1 cellular context compared by ENCODE assay signal in the genomic region with DNA sequence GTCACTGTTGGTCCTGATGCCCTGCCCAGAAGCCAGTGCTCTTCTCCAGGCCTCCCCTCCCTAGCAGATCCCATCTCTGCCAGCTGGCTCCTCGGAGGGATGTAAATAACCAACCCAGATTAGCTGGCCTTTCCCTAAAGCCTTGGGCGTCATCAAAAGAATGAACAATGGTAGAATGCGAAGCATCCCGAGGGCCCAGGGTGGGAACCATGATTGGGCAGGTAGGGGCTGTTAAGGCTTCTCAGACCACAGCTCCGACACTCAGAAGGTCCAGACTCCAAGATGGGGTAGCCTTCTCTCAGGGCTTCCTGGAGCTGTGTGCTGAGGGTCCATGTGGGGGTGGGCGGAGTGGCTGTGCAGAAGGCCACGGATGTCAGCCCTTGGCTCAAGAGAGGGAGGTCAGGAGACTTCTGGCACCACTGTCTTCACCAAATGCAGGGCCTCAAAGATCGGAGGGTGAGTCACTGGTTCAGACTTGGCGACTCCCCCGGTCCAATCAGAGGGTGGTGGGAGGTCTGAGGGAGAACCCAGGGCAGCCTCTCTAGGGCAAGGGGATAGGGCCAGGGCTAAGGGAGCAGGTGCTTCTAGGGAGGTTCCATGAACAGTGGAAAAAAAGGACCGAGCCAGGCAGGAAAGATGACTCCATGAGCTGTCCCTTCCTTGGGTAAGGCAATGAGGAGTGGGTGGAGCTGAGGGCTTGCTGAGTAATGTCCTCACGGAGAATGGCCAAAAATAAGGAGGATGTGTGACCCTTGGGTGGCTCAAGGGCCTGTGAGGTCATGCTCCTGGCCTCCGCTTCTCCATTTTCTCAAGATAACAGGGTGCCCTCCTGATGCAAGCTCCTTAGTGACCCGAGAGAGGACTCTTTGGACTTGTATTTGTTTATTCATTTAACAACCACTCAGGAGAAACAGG.
A peak's percentile ranks its signal among the peaks of the same experiment; 100 is the strongest.
TF ChIP-seq lines count a peak whose summit lies in the region.

No MANE protein-coding gene starts in this region.

TF ChIP-seq in K562, 482 proteins besides CTCF, POLR2A, EP300 and RAD21 (continued from another document):
- TF ChIP-seq, protein P1, sequence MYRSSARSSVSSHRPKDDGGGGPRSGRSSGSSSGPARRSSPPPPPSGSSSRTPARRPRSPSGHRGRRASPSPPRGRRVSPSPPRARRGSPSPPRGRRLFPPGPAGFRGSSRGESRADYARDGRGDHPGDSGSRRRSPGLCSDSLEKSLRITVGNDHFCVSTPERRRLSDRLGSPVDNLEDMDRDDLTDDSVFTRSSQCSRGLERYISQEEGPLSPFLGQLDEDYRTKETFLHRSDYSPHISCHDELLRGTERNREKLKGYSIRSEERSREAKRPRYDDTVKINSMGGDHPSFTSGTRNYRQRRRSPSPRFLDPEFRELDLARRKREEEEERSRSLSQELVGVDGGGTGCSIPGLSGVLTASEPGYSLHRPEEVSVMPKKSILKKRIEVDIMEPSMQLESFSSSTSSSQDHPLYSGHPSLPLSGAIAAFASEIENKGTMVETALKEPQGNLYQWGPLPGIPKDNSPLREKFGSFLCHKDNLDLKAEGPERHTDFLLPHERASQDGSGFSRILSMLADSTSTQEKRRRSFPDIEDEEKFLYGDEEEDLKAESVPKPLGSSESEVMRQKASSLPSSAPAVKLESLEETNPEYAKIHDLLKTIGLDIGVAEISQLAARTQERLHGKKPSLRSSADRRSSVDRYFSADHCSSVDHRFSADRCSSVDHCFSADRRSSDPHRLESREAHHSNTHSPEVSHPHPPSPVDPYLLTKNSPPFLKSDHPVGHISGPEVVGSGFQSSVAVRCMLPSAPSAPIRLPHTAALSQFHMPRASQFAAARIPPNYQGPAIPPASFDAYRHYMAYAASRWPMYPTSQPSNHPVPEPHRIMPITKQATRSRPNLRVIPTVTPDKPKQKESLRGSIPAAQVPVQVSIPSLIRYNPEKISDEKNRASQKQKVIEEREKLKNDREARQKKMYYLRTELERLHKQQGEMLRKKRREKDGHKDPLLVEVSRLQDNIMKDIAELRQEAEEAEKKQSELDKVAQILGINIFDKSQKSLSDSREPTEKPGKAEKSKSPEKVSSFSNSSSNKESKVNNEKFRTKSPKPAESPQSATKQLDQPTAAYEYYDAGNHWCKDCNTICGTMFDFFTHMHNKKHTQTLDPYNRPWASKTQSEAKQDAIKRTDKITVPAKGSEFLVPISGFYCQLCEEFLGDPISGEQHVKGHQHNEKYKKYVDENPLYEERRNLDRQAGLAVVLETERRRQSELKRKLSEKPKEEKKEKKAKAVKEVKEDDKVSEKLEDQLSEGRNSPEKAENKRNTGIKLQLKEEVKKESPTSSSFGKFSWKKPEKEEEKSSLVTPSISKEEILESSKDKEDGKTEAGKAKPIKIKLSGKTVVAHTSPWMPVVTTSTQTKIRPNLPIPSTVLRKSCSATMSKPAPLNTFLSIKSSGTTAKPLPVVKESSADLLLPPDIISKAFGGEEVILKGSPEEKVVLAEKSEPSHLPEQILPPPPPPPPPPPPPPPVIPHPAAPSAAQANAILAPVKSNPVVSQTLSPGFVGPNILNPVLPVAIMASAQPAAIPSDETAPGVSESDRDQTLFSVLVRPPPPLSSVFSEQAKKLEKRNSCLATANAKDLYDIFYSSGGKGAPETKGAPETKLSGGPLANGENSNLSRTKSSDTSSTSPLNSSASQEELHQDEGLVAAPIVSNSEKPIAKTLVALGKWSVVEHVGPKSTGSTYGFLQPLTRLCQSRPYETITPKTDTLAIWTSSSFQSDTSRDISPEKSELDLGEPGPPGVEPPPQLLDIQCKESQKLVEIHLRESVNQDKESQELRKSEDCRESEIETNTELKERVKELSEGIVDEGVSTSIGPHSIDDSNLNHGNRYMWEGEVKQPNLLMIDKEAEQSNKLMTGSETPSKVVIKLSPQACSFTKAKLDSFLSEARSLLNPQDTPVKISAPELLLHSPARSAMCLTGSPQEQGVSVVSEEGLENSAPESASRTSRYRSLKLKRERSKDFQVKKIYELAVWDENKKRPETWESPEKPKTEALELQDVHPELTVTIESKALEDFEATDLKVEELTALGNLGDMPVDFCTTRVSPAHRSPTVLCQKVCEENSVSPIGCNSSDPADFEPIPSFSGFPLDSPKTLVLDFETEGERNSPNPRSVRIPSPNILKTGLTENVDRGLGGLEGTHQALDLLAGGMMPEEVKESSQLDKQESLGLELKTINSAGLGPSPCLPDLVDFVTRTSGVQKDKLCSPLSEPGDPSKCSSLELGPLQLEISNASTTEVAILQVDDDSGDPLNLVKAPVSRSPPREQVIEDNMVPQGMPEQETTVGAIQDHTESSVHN (IDR thresholded peaks at IDR 0.05; ENCODE audit: borderline replicate concordance in 1 of 2, low read depth in 1 of 2): 0 out of 4 replicates have a peak, but pooled peaks of 1 of the 2 experiments have one; percentile 49
- TF ChIP-seq GTF2F1 (IDR thresholded peaks at IDR 0.05; ENCODE audit: low read depth, low read length): no peak
- TF ChIP-seq, protein P2, sequence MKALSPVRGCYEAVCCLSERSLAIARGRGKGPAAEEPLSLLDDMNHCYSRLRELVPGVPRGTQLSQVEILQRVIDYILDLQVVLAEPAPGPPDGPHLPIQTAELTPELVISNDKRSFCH (CRISPR knock-in tag; IDR thresholded peaks at IDR 0.05): no peak
- TF ChIP-seq, protein P2 (tag; IDR thresholded peaks at IDR 0.05): peak; percentile 45; the same call in 1 of the 2 replicates
- TF ChIP-seq, protein P3, sequence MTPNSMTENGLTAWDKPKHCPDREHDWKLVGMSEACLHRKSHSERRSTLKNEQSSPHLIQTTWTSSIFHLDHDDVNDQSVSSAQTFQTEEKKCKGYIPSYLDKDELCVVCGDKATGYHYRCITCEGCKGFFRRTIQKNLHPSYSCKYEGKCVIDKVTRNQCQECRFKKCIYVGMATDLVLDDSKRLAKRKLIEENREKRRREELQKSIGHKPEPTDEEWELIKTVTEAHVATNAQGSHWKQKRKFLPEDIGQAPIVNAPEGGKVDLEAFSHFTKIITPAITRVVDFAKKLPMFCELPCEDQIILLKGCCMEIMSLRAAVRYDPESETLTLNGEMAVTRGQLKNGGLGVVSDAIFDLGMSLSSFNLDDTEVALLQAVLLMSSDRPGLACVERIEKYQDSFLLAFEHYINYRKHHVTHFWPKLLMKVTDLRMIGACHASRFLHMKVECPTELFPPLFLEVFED (CRISPR knock-in tag; conservative IDR thresholded peaks at IDR 0.05): 0 out of 2 replicates have a peak, but pooled peaks have one; percentile 10
- TF ChIP-seq ZNF583 (CRISPR knock-in tag; IDR thresholded peaks at IDR 0.05): peak; percentile 89; the same call in 1 of the 2 replicates
- TF ChIP-seq HDAC2 (IDR thresholded peaks at IDR 0.05): peak; percentile 80
- peak; percentile 92 for TF ChIP-seq SMAD4 (CRISPR knock-in tag; conservative IDR thresholded peaks at IDR 0.05)
- no peak for TF ChIP-seq HMG20A (CRISPR knock-in tag; conservative IDR thresholded peaks at IDR 0.05)
- peak; percentile 75; the same call in 1 of the 2 replicates for TF ChIP-seq NFIC (IDR thresholded peaks at IDR 0.05)
- peak; percentile 28; the same call in 1 of the 2 replicates for TF ChIP-seq PHF8 (IDR thresholded peaks at IDR 0.05; ENCODE audit: borderline replicate concordance, low read length)
- peak; percentile 20; the same call in 1 of the 2 replicates for TF ChIP-seq HCFC1 (IDR thresholded peaks at IDR 0.05; ENCODE audit: low read depth, low read length)
- TF ChIP-seq, protein P4, sequence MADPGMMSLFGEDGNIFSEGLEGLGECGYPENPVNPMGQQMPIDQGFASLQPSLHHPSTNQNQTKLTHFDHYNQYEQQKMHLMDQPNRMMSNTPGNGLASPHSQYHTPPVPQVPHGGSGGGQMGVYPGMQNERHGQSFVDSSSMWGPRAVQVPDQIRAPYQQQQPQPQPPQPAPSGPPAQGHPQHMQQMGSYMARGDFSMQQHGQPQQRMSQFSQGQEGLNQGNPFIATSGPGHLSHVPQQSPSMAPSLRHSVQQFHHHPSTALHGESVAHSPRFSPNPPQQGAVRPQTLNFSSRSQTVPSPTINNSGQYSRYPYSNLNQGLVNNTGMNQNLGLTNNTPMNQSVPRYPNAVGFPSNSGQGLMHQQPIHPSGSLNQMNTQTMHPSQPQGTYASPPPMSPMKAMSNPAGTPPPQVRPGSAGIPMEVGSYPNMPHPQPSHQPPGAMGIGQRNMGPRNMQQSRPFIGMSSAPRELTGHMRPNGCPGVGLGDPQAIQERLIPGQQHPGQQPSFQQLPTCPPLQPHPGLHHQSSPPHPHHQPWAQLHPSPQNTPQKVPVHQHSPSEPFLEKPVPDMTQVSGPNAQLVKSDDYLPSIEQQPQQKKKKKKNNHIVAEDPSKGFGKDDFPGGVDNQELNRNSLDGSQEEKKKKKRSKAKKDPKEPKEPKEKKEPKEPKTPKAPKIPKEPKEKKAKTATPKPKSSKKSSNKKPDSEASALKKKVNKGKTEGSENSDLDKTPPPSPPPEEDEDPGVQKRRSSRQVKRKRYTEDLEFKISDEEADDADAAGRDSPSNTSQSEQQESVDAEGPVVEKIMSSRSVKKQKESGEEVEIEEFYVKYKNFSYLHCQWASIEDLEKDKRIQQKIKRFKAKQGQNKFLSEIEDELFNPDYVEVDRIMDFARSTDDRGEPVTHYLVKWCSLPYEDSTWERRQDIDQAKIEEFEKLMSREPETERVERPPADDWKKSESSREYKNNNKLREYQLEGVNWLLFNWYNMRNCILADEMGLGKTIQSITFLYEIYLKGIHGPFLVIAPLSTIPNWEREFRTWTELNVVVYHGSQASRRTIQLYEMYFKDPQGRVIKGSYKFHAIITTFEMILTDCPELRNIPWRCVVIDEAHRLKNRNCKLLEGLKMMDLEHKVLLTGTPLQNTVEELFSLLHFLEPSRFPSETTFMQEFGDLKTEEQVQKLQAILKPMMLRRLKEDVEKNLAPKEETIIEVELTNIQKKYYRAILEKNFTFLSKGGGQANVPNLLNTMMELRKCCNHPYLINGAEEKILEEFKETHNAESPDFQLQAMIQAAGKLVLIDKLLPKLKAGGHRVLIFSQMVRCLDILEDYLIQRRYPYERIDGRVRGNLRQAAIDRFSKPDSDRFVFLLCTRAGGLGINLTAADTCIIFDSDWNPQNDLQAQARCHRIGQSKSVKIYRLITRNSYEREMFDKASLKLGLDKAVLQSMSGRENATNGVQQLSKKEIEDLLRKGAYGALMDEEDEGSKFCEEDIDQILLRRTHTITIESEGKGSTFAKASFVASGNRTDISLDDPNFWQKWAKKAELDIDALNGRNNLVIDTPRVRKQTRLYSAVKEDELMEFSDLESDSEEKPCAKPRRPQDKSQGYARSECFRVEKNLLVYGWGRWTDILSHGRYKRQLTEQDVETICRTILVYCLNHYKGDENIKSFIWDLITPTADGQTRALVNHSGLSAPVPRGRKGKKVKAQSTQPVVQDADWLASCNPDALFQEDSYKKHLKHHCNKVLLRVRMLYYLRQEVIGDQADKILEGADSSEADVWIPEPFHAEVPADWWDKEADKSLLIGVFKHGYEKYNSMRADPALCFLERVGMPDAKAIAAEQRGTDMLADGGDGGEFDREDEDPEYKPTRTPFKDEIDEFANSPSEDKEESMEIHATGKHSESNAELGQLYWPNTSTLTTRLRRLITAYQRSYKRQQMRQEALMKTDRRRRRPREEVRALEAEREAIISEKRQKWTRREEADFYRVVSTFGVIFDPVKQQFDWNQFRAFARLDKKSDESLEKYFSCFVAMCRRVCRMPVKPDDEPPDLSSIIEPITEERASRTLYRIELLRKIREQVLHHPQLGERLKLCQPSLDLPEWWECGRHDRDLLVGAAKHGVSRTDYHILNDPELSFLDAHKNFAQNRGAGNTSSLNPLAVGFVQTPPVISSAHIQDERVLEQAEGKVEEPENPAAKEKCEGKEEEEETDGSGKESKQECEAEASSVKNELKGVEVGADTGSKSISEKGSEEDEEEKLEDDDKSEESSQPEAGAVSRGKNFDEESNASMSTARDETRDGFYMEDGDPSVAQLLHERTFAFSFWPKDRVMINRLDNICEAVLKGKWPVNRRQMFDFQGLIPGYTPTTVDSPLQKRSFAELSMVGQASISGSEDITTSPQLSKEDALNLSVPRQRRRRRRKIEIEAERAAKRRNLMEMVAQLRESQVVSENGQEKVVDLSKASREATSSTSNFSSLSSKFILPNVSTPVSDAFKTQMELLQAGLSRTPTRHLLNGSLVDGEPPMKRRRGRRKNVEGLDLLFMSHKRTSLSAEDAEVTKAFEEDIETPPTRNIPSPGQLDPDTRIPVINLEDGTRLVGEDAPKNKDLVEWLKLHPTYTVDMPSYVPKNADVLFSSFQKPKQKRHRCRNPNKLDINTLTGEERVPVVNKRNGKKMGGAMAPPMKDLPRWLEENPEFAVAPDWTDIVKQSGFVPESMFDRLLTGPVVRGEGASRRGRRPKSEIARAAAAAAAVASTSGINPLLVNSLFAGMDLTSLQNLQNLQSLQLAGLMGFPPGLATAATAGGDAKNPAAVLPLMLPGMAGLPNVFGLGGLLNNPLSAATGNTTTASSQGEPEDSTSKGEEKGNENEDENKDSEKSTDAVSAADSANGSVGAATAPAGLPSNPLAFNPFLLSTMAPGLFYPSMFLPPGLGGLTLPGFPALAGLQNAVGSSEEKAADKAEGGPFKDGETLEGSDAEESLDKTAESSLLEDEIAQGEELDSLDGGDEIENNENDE (IDR thresholded peaks at IDR 0.05; ENCODE audit: low read depth, low read length): no peak
- TF ChIP-seq CAMTA2 (CRISPR knock-in tag; conservative IDR thresholded peaks at IDR 0.05): no peak
